20 cellular contexts compared by ENCODE assay signal in the genomic region with DNA sequence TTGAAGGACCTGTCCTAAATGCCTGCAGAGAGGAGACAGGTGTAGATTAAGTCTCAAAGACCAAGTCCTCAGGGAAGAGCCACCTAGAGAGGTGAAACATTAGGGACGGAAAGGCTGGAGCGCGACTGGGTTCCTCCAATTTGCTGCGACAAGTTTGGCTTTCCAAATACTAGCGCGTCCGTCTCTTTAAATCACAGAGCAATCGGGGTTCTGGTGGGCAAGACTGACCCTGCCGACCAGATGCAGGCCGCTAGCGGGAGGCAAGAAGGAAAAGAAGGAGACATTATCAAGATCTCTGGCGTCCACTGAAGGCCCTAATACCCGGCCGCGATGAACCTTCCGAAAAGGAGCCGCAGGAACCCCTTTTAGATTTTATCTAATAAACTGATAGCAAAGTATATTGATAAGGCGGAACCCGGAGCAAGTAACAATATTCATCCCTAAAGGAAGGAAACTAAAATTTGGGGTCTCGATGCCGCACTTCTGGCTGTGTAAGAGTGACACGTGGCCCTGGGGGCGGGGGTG.
DNase-seq lines count a peak whose midpoint lies in the region; ATAC-seq and TF ChIP-seq lines count a peak whose summit lies in the region.
"Had no signal": no experiment of that assay in that cellular context is flagged by ENCODE, and none has a peak within 500 bp of the region (broad histone marks: within the 10 kb centered on the region; RNA-seq: fewer than 3 reads in every experiment).

No MANE protein-coding gene starts in this region.

- POLR2A ChIA-PET in naive thymus-derived CD8-positive, alpha-beta T cell (lab: Charles Lee): no interaction called here

- H3K27me3 ChIP-seq in H9 (ENCODE audit: insufficient read depth, low read length): peaks cover 86% of the 10 kb centered on the region

- H3K23ac ChIP-seq in H9 (ENCODE audit: insufficient read length, low read depth, low read length): no peak overlapping the region

- H4K91ac ChIP-seq in H9 (ENCODE audit: insufficient read length, low read depth, low read length): no peak overlapping the region

- H2BK15ac ChIP-seq in H9 (ENCODE audit: low read depth, low read length): no peak overlapping the region

- H2BK120ac ChIP-seq in H9 (ENCODE audit: low read depth, low read length, poor library complexity, severe bottlenecking): no peak overlapping the region

- H3K4me1 ChIP-seq in H9 (ENCODE audit: insufficient read depth, low read length): no peaks in the 10 kb centered on the region

- H3K23me2 ChIP-seq in H9 (ENCODE audit: insufficient read length, low read depth, low read length, poor library complexity, severe bottlenecking): peaks cover 40% of the 10 kb centered on the region

- H2AFZ ChIP-seq in H9 (ENCODE audit: low read length): no peak overlapping the region

- no CpG with 5 or more reads among the region's 23 CpGs for WGBS in H9 (ENCODE audit: extremely low coverage, insufficient read length, low lambda C conversion rate)

- no peak overlapping the region for H3K9ac ChIP-seq in H9 (ENCODE audit: extremely low read depth, insufficient read length, low read length)
- H3K9ac ChIP-seq: KMS-11 had no signal

- no peak for TF ChIP-seq CTCF in H9 (conservative IDR thresholded peaks at IDR 0.05)
- no peak for TF ChIP-seq CTCF in chondrocyte (IDR thresholded peaks at IDR 0.05)

- peak overlapping the region; percentile 4; the same call in 1 of the 2 replicates for H3K4me3 ChIP-seq in iPS-18c (ENCODE audit: insufficient read depth, low read depth, low read length)

- peaks cover 3% of the 10 kb centered on the region for H4K20me1 ChIP-seq in H9 (ENCODE audit: control insufficient read depth, insufficient read depth, insufficient read length)

- H3K4ac ChIP-seq in H9 (ENCODE audit: low read depth, low read length): no peak overlapping the region

- no peaks in the 10 kb centered on the region for H3K79me2 ChIP-seq in H9 (ENCODE audit: insufficient read depth, low read length)

- no peak overlapping the region for H3K18ac ChIP-seq in H9 (ENCODE audit: insufficient read length, low read depth, low read length)

- no peak overlapping the region for H3T11ph ChIP-seq in H9 (ENCODE audit: low read length)

- no peak overlapping the region for H3K14ac ChIP-seq in H9 (ENCODE audit: insufficient read depth, low read length)

- peak overlapping the region in 1 of 2 experiments; percentile 69; a peak in 3 of 5 replicates for H3K4me3 Mint-ChIP-seq in H9
- no peak overlapping the region for H3K4me3 Mint-ChIP-seq in chondrocyte (ENCODE audit: unreplicated experiment)
- H3K4me3 Mint-ChIP-seq in naive thymus-derived CD8-positive, alpha-beta T cell: no peak overlapping the region

- no peaks in the 10 kb centered on the region for H3K79me1 ChIP-seq in H9 (ENCODE audit: insufficient read depth, low read depth, low read length, poor library complexity, severe bottlenecking)

- no peak overlapping the region for H2AK5ac ChIP-seq in H9 (ENCODE audit: insufficient read length, low read length)

- no peak overlapping the region for H3K27ac Mint-ChIP-seq in H9
- no peak overlapping the region for H3K27ac Mint-ChIP-seq in chondrocyte (ENCODE audit: unreplicated experiment)
- H3K27ac Mint-ChIP-seq in naive thymus-derived CD8-positive, alpha-beta T cell: no peak overlapping the region

- H3K4me1 Mint-ChIP-seq in H9 (peaks cover 35 to 50% of the 10 kb centered on the region in 2 experiments), chondrocyte (ENCODE audit: low read depth) (peaks cover 25% of the 10 kb centered on the region)
- peaks cover 29 to 50% (median 42%) of the 10 kb centered on the region in 4 donors for H3K4me1 Mint-ChIP-seq in naive thymus-derived CD8-positive, alpha-beta T cell

- H3K27me3 Mint-ChIP-seq in H9 (ENCODE audit: low read depth) (peaks cover 5% of the 10 kb centered on the region), chondrocyte (ENCODE audit: low read depth) (peaks cover 2% of the 10 kb centered on the region)
- H3K27me3 Mint-ChIP-seq in naive thymus-derived CD8-positive, alpha-beta T cell: peaks cover 3 to 50% (median 43%) of the 10 kb centered on the region in 5 donors

- no peak overlapping the region for H2BK5ac ChIP-seq in H9 (ENCODE audit: insufficient read length, low read length)

- H3K4me2 ChIP-seq in H9 (ENCODE audit: insufficient read depth, insufficient read length, low read length): peak overlapping the region; percentile 51
- H3K4me2 ChIP-seq: KMS-11 had no signal

- no peak for DNase-seq in H9
- peak; percentile 52 for DNase-seq in chondrocyte (ENCODE audit: low spot score)
- DNase-seq in retina: peak; percentile 37
- DNase-seq in naive thymus-derived CD8-positive, alpha-beta T cell: no peak
- DNase-seq in NCI-H2107 treated with DMSO at 0.1 percent for 48 hours (lab: John Stamatoyannopoulos, UW; ENCODE audit: unreplicated experiment): no peak
- DNase-seq in activated naive CD4-positive, alpha-beta T cell treated with anti-CD3 and anti-CD28 coated beads, Interleukin-2, amount 50 U/mL, for 16 hours: no peak
- DNase-seq: ACHN, AML-193, DMS79, NCI-H1417, NCI-H187, NCI-H2107, NCI-H2227 treated with DMSO at 0.1 percent for 48 hours, NCI-H524 treated with DMSO at 0.1 percent for 48 hours, SIG-M5 had no signal

- no peaks in the 10 kb centered on the region for H3K36me3 Mint-ChIP-seq in H9 (ENCODE audit: insufficient read depth in 1 of 3, low read depth in 3 of 3)
- no peaks in the 10 kb centered on the region for H3K36me3 Mint-ChIP-seq in chondrocyte (ENCODE audit: low read depth)
- H3K36me3 Mint-ChIP-seq in naive thymus-derived CD8-positive, alpha-beta T cell: peaks cover 0 to 5% (median 5%) of the 10 kb centered on the region in 3 donors

- no peak overlapping the region for H2BK12ac ChIP-seq in H9 (ENCODE audit: insufficient read length, low read depth, low read length)

- H3K27ac ChIP-seq in H9 (ENCODE audit: insufficient read length, low read depth, low read length): no peak overlapping the region
- H3K27ac ChIP-seq: C4-2B, KMS-11 had no signal

- peaks cover 0 to 4% of the 10 kb centered on the region in 2 experiments; a peak in 2 of 5 replicates for H3K9me3 Mint-ChIP-seq in H9
- H3K9me3 Mint-ChIP-seq in chondrocyte (ENCODE audit: low read depth): no peaks in the 10 kb centered on the region
- H3K9me3 Mint-ChIP-seq in naive thymus-derived CD8-positive, alpha-beta T cell: peaks cover 0 to 12% (median 3%) of the 10 kb centered on the region in 9 donors

- no peak overlapping the region for H4K8ac ChIP-seq in H9 (replicated peaks; ENCODE audit: insufficient read length, low read depth, low read length)

- ATAC-seq in naive thymus-derived CD8-positive, alpha-beta T cell: no peak
- ATAC-seq in HG02610 (IDR thresholded peaks at IDR 0.05; ENCODE audit: unreplicated experiment): no peak
- ATAC-seq: HCT116 had no signal

- H2BK20ac ChIP-seq in H9 (ENCODE audit: low read depth, low read length, poor library complexity, severe bottlenecking): no peak overlapping the region

- no peaks in the 10 kb centered on the region for H3K9me3 ChIP-seq in H9 (ENCODE audit: control insufficient read depth, low read depth, low read length)
- no peaks in the 10 kb centered on the region for H3K9me3 ChIP-seq in iPS-18c (ENCODE audit: control insufficient read depth, insufficient read depth, low read length)

- no peak overlapping the region for H3K56ac ChIP-seq in H9 (ENCODE audit: insufficient read length, low read depth, low read length)

- no peak overlapping the region for H4K5ac ChIP-seq in H9 (ENCODE audit: insufficient read length, low read depth, low read length)

Comparison
In these comparisons a context has a peak if more than half of its experiments do, and no peak if none do; other contexts are left out.
1. DNase-seq: peak in chondrocyte (single experiment) and retina (single experiment); none in H9 (single experiment), naive thymus-derived CD8-positive, alpha-beta T cell (0 of 10), NCI-H2107 treated with DMSO at 0.1 percent for 48 hours (single experiment) and activated naive CD4-positive, alpha-beta T cell treated with anti-CD3 and anti-CD28 coated beads, Interleukin-2, amount 50 U/mL, for 16 hours (single experiment).